7 cellular contexts compared by ENCODE assay signal in the genomic region with DNA sequence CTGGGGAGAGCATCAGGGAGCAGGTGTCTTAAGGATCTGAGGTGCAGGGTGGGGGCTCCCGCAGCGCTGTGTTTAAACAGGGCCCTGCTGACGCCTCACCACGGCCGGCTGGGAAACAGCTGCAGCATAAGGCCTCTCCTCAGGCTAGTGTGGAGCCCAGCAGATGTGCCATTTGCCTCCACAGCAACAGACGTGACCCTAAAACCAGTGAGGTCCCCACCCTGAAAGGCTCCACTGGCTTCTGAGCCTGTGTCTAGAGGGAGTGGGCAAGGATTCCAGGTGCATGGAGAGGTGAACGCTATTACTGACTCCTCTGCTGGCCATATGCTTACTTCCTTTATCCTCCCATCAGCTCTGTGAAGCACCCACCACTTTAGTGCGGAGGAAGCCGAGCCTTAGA. TPM values are rescaled to one million over a fixed set of nuclear protein-coding genes. Genes with fewer than 3 reads are reported as not detected.
DNase-seq lines count a peak whose midpoint lies in the region; ATAC-seq and TF ChIP-seq lines count a peak whose summit lies in the region.

No MANE protein-coding gene starts in this region.

- H3K79me2 ChIP-seq in Karpas-422 (ENCODE audit: low read length): peaks cover 3% of the 10 kb centered on the region; the same call in 1 of the 2 replicates

- H3K9me3 ChIP-seq in Karpas-422 (ENCODE audit: low read length) (no peaks in the 10 kb centered on the region), SJCRH30 (replicated peaks) (no peaks in the 10 kb centered on the region), liver (ENCODE audit: control insufficient read depth in 4 of 4, low read length in 3 of 4) (no peaks in the 10 kb centered on the region)

- H3K9ac ChIP-seq in Karpas-422 (ENCODE audit: low read length) (peak overlapping the region; percentile 82), liver (ENCODE audit: low read depth in 1 of 2, low read length in 2 of 2) (no peak overlapping the region)

- WGBS in liver: 89% methylated on average over 9 of the region's 9 CpGs

- DNase-seq in Karpas-422 (peak; percentile 78), SJCRH30 (peak; percentile 37 to 63), AG08395 (ENCODE audit: low spot score) (no peak)
- no peak for DNase-seq in central memory CD4-positive, alpha-beta T cell

- peaks cover 5% of the 10 kb centered on the region; the same call in 1 of the 2 replicates for H3K36me3 ChIP-seq in Karpas-422 (ENCODE audit: insufficient read depth, low read length)
- no peaks in the 10 kb centered on the region for H3K36me3 ChIP-seq in SJCRH30
- H3K36me3 ChIP-seq in liver (ENCODE audit: control insufficient read depth in 4 of 4, insufficient read depth in 3 of 4, low read depth in 1 of 4, low read length in 3 of 4): no peaks in the 10 kb centered on the region

- no peak for TF ChIP-seq RAD21 in liver (IDR thresholded peaks at IDR 0.05)

- H4K20me1 ChIP-seq in Karpas-422 (ENCODE audit: insufficient read depth, low read depth, low read length): no peaks in the 10 kb centered on the region

- H3K4me3 ChIP-seq in Karpas-422 (ENCODE audit: low read length) (no peak overlapping the region), SJCRH30 (no peak overlapping the region), liver (ENCODE audit: low read depth in 1 of 3, low read length in 3 of 3) (no peak overlapping the region)

- no peaks in the 10 kb centered on the region for H3K9me2 ChIP-seq in Karpas-422 (replicated peaks; ENCODE audit: insufficient read depth, low read length)

- H2AFZ ChIP-seq in Karpas-422 (ENCODE audit: low read length): no peak overlapping the region

- peaks cover 98% of the 10 kb centered on the region for H3K4me1 ChIP-seq in Karpas-422 (ENCODE audit: low read length)
- H3K4me1 ChIP-seq in SJCRH30: peaks cover 16% of the 10 kb centered on the region
- peaks cover 4 to 17% (median 9%) of the 10 kb centered on the region in 4 donors for H3K4me1 ChIP-seq in liver (ENCODE audit: control insufficient read depth in 4 of 4, insufficient read depth in 4 of 4, low read length in 3 of 4)

- H3K4me2 ChIP-seq in Karpas-422 (ENCODE audit: low read depth, low read length, poor library complexity, severe bottlenecking): peak overlapping the region; percentile 66

- peak overlapping the region; percentile 99 for H3K27ac ChIP-seq in Karpas-422 (ENCODE audit: low read length)
- no peak overlapping the region; the same call in 1 of the 2 replicates for H3K27ac ChIP-seq in SJCRH30
- H3K27ac ChIP-seq in liver (ENCODE audit: low read depth in 1 of 2, low read length in 2 of 2): peak overlapping the region; percentile 85 to 96
- H3K27ac ChIP-seq in temporal lobe (ENCODE audit: low read depth, low read length): peak overlapping the region; percentile 36

- no peaks in the 10 kb centered on the region for H3K27me3 ChIP-seq in Karpas-422 (ENCODE audit: low read length)
- H3K27me3 ChIP-seq in SJCRH30: 0 out of 2 replicates have a peak, but pooled peaks cover 3% of the 10 kb centered on the region
- no peaks in the 10 kb centered on the region for H3K27me3 ChIP-seq in liver (ENCODE audit: control insufficient read depth in 4 of 4, insufficient read depth in 4 of 4, low read length in 3 of 4)

- no peak for TF ChIP-seq CTCF in liver (IDR thresholded peaks at IDR 0.05; ENCODE audit: low read depth, low read length, missing input control)

- ATAC-seq in HG03039 (IDR thresholded peaks at IDR 0.05; ENCODE audit: unreplicated experiment): no peak

TF ChIP-seq in liver, 16 proteins besides CTCF, POLR2A, EP300 and RAD21:
- TF ChIP-seq SP1 (IDR thresholded peaks at IDR 0.05) (no peak), FOXA1 (IDR thresholded peaks at IDR 0.05) (no peak), GABPA (IDR thresholded peaks at IDR 0.05 in 1 of 2, conservative IDR thresholded peaks at IDR 0.05 in 1 of 2) (no peak), HNF4A (conservative IDR thresholded peaks at IDR 0.05) (no peak), TAF1 (conservative IDR thresholded peaks at IDR 0.05) (no peak), YY1 (IDR thresholded peaks at IDR 0.05) (no peak), NR2F2 (IDR thresholded peaks at IDR 0.05) (no peak), RXRA (IDR thresholded peaks at IDR 0.05) (no peak)

RNA-seq across cellular contexts. Expression of a gene that starts 47.8 kb away (rescaled TPM):
- 88.9 and 251 TPM in 2 replicates for total RNA-seq in Karpas-422 (2014; rRNA removed; shearing (Covaris generic); ENCODE audit: low replicate concordance)
- total RNA-seq in SJCRH30 (2014; rRNA removed; shearing (Covaris generic)): 42.8 and 47.5 TPM in 2 replicates
- total RNA-seq in liver: 10 to 100 TPM; 25.5 to 26.5 TPM
- polyA plus RNA-seq in liver: 10 to 100 TPM; 31.1 to 41.2 TPM
- total RNA-seq in temporal lobe: 37.6 TPM

Comparison
In these comparisons a context has a peak if more than half of its experiments do, and no peak if none do; other contexts are left out.
1. DNase-seq: peak in Karpas-422 (single experiment) and SJCRH30 (2 of 2); none in central memory CD4-positive, alpha-beta T cell (single experiment) and AG08395 (single experiment).